ENCODE assay signal across 18 cellular contexts in genomic region chr4:42786350-42787070, GRCh38.
DNase-seq lines count a peak whose midpoint lies in the region; ATAC-seq and TF ChIP-seq lines count a peak whose summit lies in the region.
"Had no signal": no experiment of that assay in that cellular context is flagged by ENCODE, and none has a peak within 500 bp of the region (broad histone marks: within the 10 kb centered on the region; RNA-seq: fewer than 3 reads in every experiment).

No MANE protein-coding gene starts in this region.

- peaks cover 14% of the 10 kb centered on the region for H3K9me3 Mint-ChIP-seq in neural progenitor cell
- peaks cover 5% of the 10 kb centered on the region for H3K9me3 Mint-ChIP-seq in nephron progenitor cell
- H3K9me3 Mint-ChIP-seq: activated naive CD4-positive, alpha-beta T cell treated with anti-CD3 and anti-CD28 coated beads, Interleukin-2, amount 10 ng/mL, durations not matched to agents 7 days and 5 days had no signal

- H3K27ac ChIP-seq in neural progenitor cell, result no peak overlapping the region
- H3K27ac ChIP-seq: 22Rv1, coronary artery had no signal

- no peaks in the 10 kb centered on the region for H3K79me2 ChIP-seq in neural progenitor cell (ENCODE audit: low read depth)

- H3K36me3 ChIP-seq in neural progenitor cell, result no peaks in the 10 kb centered on the region

- H2AFZ ChIP-seq in neural progenitor cell (replicated peaks), result peak overlapping the region; percentile 76

- H3F3A ChIP-seq in neural progenitor cell (ENCODE audit: low read depth), result no peaks in the 10 kb centered on the region

- DNase-seq in DMS79 (lab: John Stamatoyannopoulos, UW) (peak; percentile 13), DMS79 treated with DMSO at 0.1 percent for 48 hours (lab: John Stamatoyannopoulos, UW) (no peak), NCI-H2081 treated with DMSO at 0.1 percent for 48 hours (lab: John Stamatoyannopoulos, UW) (peak; percentile 37), OCI-M1 (lab: John Stamatoyannopoulos, UW) (peak; percentile 6), neural progenitor cell (ENCODE audit: low spot score) (peak; percentile 47), nephron progenitor cell (no peak)
- DNase-seq in effector CD4-positive, alpha-beta T cell, result no peak
- DNase-seq: activated CD4-positive, alpha-beta T cell treated with anti-CD3 and anti-CD28 coated beads, Interleukin-2, amount 10 ng/mL, durations not matched to agents 24 days and 14 days; activated naive CD4-positive, alpha-beta T cell treated with anti-CD3 and anti-CD28 coated beads, Interleukin-2, amount 10 ng/mL, durations not matched to agents 7 days and 5 days; activated T-cell treated with anti-CD3 and anti-CD28 coated beads for 4 hours; C1 segment of cervical spinal cord; EL; PC-3; SK-N-SH; stimulated activated CD4-positive, alpha-beta T cell treated with anti-CD3 and anti-CD28 coated beads, Interleukin-4, amount 100 ng/mL, for 1 hour had no signal

- peaks cover 7% of the 10 kb centered on the region for H3K4me1 ChIP-seq in neural progenitor cell

- peak overlapping the region; percentile 12 for H3K4me2 ChIP-seq in neural progenitor cell
- H3K4me2 ChIP-seq: SK-N-SH had no signal

- H3K9me3 ChIP-seq in neural progenitor cell (ENCODE audit: low read depth), result no peaks in the 10 kb centered on the region
- H3K9me3 ChIP-seq: SK-N-SH had no signal

- H4K20me1 ChIP-seq in neural progenitor cell (ENCODE audit: low read depth), result no peaks in the 10 kb centered on the region

- peak overlapping the region; percentile 45 for H3K27ac Mint-ChIP-seq in neural progenitor cell
- H3K27ac Mint-ChIP-seq in nephron progenitor cell, result no peak overlapping the region
- H3K27ac Mint-ChIP-seq: activated CD4-positive, alpha-beta T cell treated with anti-CD3 and anti-CD28 coated beads, Interleukin-2, amount 10 ng/mL, durations not matched to agents 24 days and 14 days; activated naive CD4-positive, alpha-beta T cell treated with anti-CD3 and anti-CD28 coated beads, Interleukin-2, amount 10 ng/mL, durations not matched to agents 7 days and 5 days had no signal

- no peak overlapping the region for H3K4me3 ChIP-seq in neural progenitor cell
- H3K4me3 ChIP-seq: coronary artery had no signal

- no peaks in the 10 kb centered on the region for H3K27me3 ChIP-seq in neural progenitor cell

- H3K4me3 Mint-ChIP-seq in neural progenitor cell (no peak overlapping the region), nephron progenitor cell (no peak overlapping the region)
- H3K4me3 Mint-ChIP-seq: activated CD4-positive, alpha-beta T cell treated with anti-CD3 and anti-CD28 coated beads, Interleukin-2, amount 10 ng/mL, durations not matched to agents 24 days and 14 days; activated naive CD4-positive, alpha-beta T cell treated with anti-CD3 and anti-CD28 coated beads, Interleukin-2, amount 10 ng/mL, durations not matched to agents 7 days and 5 days had no signal

- H3K36me3 Mint-ChIP-seq in neural progenitor cell (peaks cover 3% of the 10 kb centered on the region), nephron progenitor cell (ENCODE audit: low read depth) (no peaks in the 10 kb centered on the region)
- H3K36me3 Mint-ChIP-seq: activated naive CD4-positive, alpha-beta T cell treated with anti-CD3 and anti-CD28 coated beads, Interleukin-2, amount 10 ng/mL, durations not matched to agents 7 days and 5 days had no signal

- peaks cover 11% of the 10 kb centered on the region for H3K4me1 Mint-ChIP-seq in neural progenitor cell
- peaks cover 5% of the 10 kb centered on the region for H3K4me1 Mint-ChIP-seq in nephron progenitor cell
- H3K4me1 Mint-ChIP-seq: activated CD4-positive, alpha-beta T cell treated with anti-CD3 and anti-CD28 coated beads, Interleukin-2, amount 10 ng/mL, durations not matched to agents 24 days and 14 days; activated naive CD4-positive, alpha-beta T cell treated with anti-CD3 and anti-CD28 coated beads, Interleukin-2, amount 10 ng/mL, durations not matched to agents 7 days and 5 days had no signal

- H3K27me3 Mint-ChIP-seq in neural progenitor cell (ENCODE audit: insufficient read depth, low read depth) (peaks cover 2% of the 10 kb centered on the region), nephron progenitor cell (ENCODE audit: low read depth, poor library complexity) (peaks cover 3% of the 10 kb centered on the region)
- H3K27me3 Mint-ChIP-seq: activated naive CD4-positive, alpha-beta T cell treated with anti-CD3 and anti-CD28 coated beads, Interleukin-2, amount 10 ng/mL, durations not matched to agents 7 days and 5 days had no signal

- no peak for TF ChIP-seq CTCF in neural progenitor cell (IDR thresholded peaks at IDR 0.05)
- TF ChIP-seq CTCF in nephron progenitor cell (IDR thresholded peaks at IDR 0.05), result no peak

- no peak overlapping the region for H3K9ac ChIP-seq in neural progenitor cell
- H3K9ac ChIP-seq: SK-N-SH had no signal

- no peak for ATAC-seq in HG03095 (IDR thresholded peaks at IDR 0.05; ENCODE audit: unreplicated experiment)
- ATAC-seq: PC-3 had no signal

Comparison
In these comparisons a context has a peak if more than half of its experiments do, and no peak if none do; other contexts are left out.
1. DNase-seq: peak in DMS79 (single experiment), NCI-H2081 treated with DMSO at 0.1 percent for 48 hours (single experiment), OCI-M1 (single experiment) and neural progenitor cell (single experiment); none in DMS79 treated with DMSO at 0.1 percent for 48 hours (single experiment), effector CD4-positive, alpha-beta T cell (single experiment) and nephron progenitor cell (single experiment).